Comparison of ENCODE assay signal across 19 cellular contexts in the genomic region with DNA sequence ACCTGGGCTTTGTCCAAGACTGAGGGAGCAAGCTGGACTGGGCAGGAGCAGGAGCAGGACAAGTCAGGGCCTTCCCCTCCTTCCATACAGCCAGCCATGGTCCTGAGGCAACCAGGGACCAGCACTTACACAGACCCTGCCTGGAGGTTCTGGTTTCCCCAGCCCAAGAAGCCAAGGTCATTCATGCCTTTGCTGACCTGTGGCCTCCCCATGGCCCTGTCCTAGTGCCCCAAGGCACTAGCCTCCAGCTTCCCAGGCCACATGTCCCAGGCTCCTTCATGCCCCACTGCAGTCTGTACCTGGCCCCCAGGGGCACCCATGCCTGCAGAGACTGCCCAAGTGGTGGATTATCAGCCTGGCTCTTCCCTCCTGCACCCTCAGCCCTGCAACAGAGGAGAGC.
A peak's percentile ranks its signal among the peaks of the same experiment; 100 is the strongest.
DNase-seq lines count a peak whose midpoint lies in the region; ATAC-seq, FAIRE-seq and TF ChIP-seq lines count a peak whose summit lies in the region.
"Had no signal": no experiment of that assay in that cellular context is flagged by ENCODE, and none has a peak within 500 bp of the region (broad histone marks: within the 10 kb centered on the region; RNA-seq: fewer than 3 reads in every experiment).

No MANE protein-coding gene starts in this region.

- H3K79me2 ChIP-seq in H1 (ENCODE audit: control insufficient read depth in 1 of 2, insufficient read depth in 2 of 2, low read length in 2 of 2) = no peaks in the 10 kb centered on the region

- H2AK5ac ChIP-seq in H1 (ENCODE audit: low read depth, low read length) (no peak overlapping the region), neuronal stem cell (ENCODE audit: low read depth, low read length) (peak overlapping the region; percentile 36)

- peaks cover 0 to 22% (median 10%) of the 10 kb centered on the region in 4 donors for H3K4me1 Mint-ChIP-seq in CD4-positive, CD25-positive, alpha-beta regulatory T cell

- H4K20me1 ChIP-seq in H1 (replicated peaks in 1 of 2; ENCODE audit: control insufficient read depth in 1 of 2, insufficient read depth in 2 of 2, low read length in 2 of 2) = no peaks in the 10 kb centered on the region

- H2BK120ac ChIP-seq in H1 (replicated peaks; ENCODE audit: low read depth, low read length) = no peak overlapping the region
- no peak overlapping the region for H2BK120ac ChIP-seq in neuronal stem cell (ENCODE audit: low read depth, low read length)

- CTCF ChIA-PET in H1 (lab: Charles Lee; ENCODE audit: partially characterized antibody) = interaction anchor here (0.6 kb wide), 1 partner anchor 180 kb away, joined by 4 read pairs; no protein-coding TSS in a partner anchor

- H3K23ac ChIP-seq in H1 (ENCODE audit: insufficient read length) (no peak overlapping the region), neuronal stem cell (ENCODE audit: low read depth, low read length, poor library complexity) (peak overlapping the region; percentile 17)

- POLR2A ChIA-PET in H1 (lab: Charles Lee; ENCODE audit: partially characterized antibody) = no interaction called here

- no peak overlapping the region for H3K56ac ChIP-seq in H1 (replicated peaks; ENCODE audit: insufficient read length, low read depth, low read length)

- peak overlapping the region in 2 of 3 donors; percentile 1 to 28 for H3K27ac Mint-ChIP-seq in CD4-positive, CD25-positive, alpha-beta regulatory T cell

- no peak for TF ChIP-seq EP300 in H1 (IDR thresholded peaks at IDR 0.05; ENCODE audit: borderline replicate concordance in 1 of 2, low read depth in 2 of 2, low read length in 2 of 2)

- H3K9ac ChIP-seq in H1 (replicated peaks in 1 of 4; ENCODE audit: extremely low read depth in 1 of 4, low read depth in 3 of 4, low read length in 3 of 4) (no peak overlapping the region), neuronal stem cell (ENCODE audit: low read depth, low read length, poor library complexity) (no peak overlapping the region)
- H3K9ac ChIP-seq: GM23248 had no signal

- H3K79me1 ChIP-seq in H1 (ENCODE audit: low read depth, low read length) = no peaks in the 10 kb centered on the region
- no peaks in the 10 kb centered on the region for H3K79me1 ChIP-seq in neuronal stem cell (ENCODE audit: low read depth, low read length)

- no peak overlapping the region for H3K27ac ChIP-seq in CD4-positive, CD25-positive, alpha-beta regulatory T cell (ENCODE audit: insufficient read depth, low read length, poor library complexity, severe bottlenecking)
- H3K27ac ChIP-seq in H1 (ENCODE audit: low read depth, low read length) = no peak overlapping the region
- no peak overlapping the region for H3K27ac ChIP-seq in neuronal stem cell (replicated peaks; ENCODE audit: low read length)
- no peak overlapping the region for H3K27ac ChIP-seq in effector memory CD4-positive, alpha-beta T cell (ENCODE audit: insufficient read depth, low read length, poor library complexity, severe bottlenecking)
- H3K27ac ChIP-seq: 22Rv1, GM23248, PC-9 had no signal

- no peaks in the 10 kb centered on the region for H3K4me1 ChIP-seq in CD4-positive, CD25-positive, alpha-beta regulatory T cell (ENCODE audit: control insufficient read depth, insufficient read depth, low read length, poor library complexity, severe bottlenecking)
- H3K4me1 ChIP-seq in H1 (replicated peaks in 1 of 4; ENCODE audit: control insufficient read depth in 3 of 4, insufficient read depth in 4 of 4, low read length in 3 of 4) = no peaks in the 10 kb centered on the region
- no peaks in the 10 kb centered on the region for H3K4me1 ChIP-seq in neuronal stem cell (ENCODE audit: control insufficient read depth in 2 of 2, insufficient read depth in 1 of 2, low read depth in 1 of 2, low read length in 2 of 2)
- no peaks in the 10 kb centered on the region for H3K4me1 ChIP-seq in effector memory CD4-positive, alpha-beta T cell (ENCODE audit: control insufficient read depth, insufficient read depth, low read length, poor library complexity, severe bottlenecking)
- H3K4me1 ChIP-seq: BE2C had no signal

- no peak overlapping the region for H3K4ac ChIP-seq in H1 (replicated peaks; ENCODE audit: insufficient read length, low read depth, low read length)
- H3K4ac ChIP-seq in neuronal stem cell (ENCODE audit: low read length) = no peak overlapping the region

- H3K27me3 Mint-ChIP-seq in CD4-positive, CD25-positive, alpha-beta regulatory T cell = peaks cover 22% of the 10 kb centered on the region

- no peak for FAIRE-seq in H1 (lab: Jason Lieb, UNC)
- FAIRE-seq: D721Med, K562 had no signal

- H3K4me2 ChIP-seq in H1 (ENCODE audit: insufficient read depth in 1 of 2, low read depth in 2 of 2, low read length in 2 of 2) = no peak overlapping the region
- H3K4me2 ChIP-seq in neuronal stem cell (ENCODE audit: insufficient read depth, low read length, poor library complexity, severe bottlenecking) = no peak overlapping the region
- H3K4me2 ChIP-seq: PC-9 had no signal

- no peak overlapping the region for H3K4me3 Mint-ChIP-seq in CD4-positive, CD25-positive, alpha-beta regulatory T cell
- H3K4me3 Mint-ChIP-seq: CD8-positive, alpha-beta memory T cell had no signal

- no peak overlapping the region for H3K4me3 ChIP-seq in CD4-positive, CD25-positive, alpha-beta regulatory T cell (ENCODE audit: low read depth, low read length)
- H3K4me3 ChIP-seq in H1 (ENCODE audit: extremely low read depth in 1 of 4, insufficient read depth in 2 of 4, low read depth in 3 of 4, low read length in 4 of 4) (no peak overlapping the region), neuronal stem cell (ENCODE audit: low read length in 2 of 2) (no peak overlapping the region)
- no peak overlapping the region for H3K4me3 ChIP-seq in effector memory CD4-positive, alpha-beta T cell (ENCODE audit: insufficient read depth, low read depth, low read length, poor library complexity, severe bottlenecking)
- H3K4me3 ChIP-seq: GM23248, K562, PC-9 had no signal

- no peak overlapping the region for H4K5ac ChIP-seq in H1 (ENCODE audit: insufficient read length, low read depth, low read length)

- ATAC-seq in CD4-positive, CD25-positive, alpha-beta regulatory T cell (ENCODE audit: low read depth in 2 of 2) = no peak
- ATAC-seq: HCT116, K562 had no signal

- no peaks in the 10 kb centered on the region for H3K9me3 ChIP-seq in CD4-positive, CD25-positive, alpha-beta regulatory T cell (ENCODE audit: control insufficient read depth in 2 of 2, low read length in 2 of 2)
- H3K9me3 ChIP-seq in H1 (ENCODE audit: insufficient read depth in 2 of 2, low read depth in 1 of 2, low read length in 1 of 2) = no peaks in the 10 kb centered on the region
- H3K9me3 ChIP-seq in neuronal stem cell (replicated peaks in 1 of 2; ENCODE audit: control insufficient read depth in 2 of 2, insufficient read depth in 1 of 2, low read depth in 1 of 2, low read length in 2 of 2) = peaks cover 0 to 8% of the 10 kb centered on the region in 2 donors
- no peaks in the 10 kb centered on the region for H3K9me3 ChIP-seq in effector memory CD4-positive, alpha-beta T cell (ENCODE audit: control insufficient read depth, low read length)
- H3K9me3 ChIP-seq: BE2C had no signal

- peaks cover 0 to 3% (median 0%) of the 10 kb centered on the region in 7 donors for H3K9me3 Mint-ChIP-seq in CD4-positive, CD25-positive, alpha-beta regulatory T cell

- H2BK15ac ChIP-seq in H1 (ENCODE audit: low read length) (no peak overlapping the region), neuronal stem cell (ENCODE audit: low read length) (peak overlapping the region; percentile 27)

- no peaks in the 10 kb centered on the region for H3K23me2 ChIP-seq in H1 (ENCODE audit: low read depth, low read length)

- no peaks in the 10 kb centered on the region for H3K36me3 ChIP-seq in CD4-positive, CD25-positive, alpha-beta regulatory T cell (ENCODE audit: control insufficient read depth, insufficient read depth, low read length)
- H3K36me3 ChIP-seq in H1 (ENCODE audit: control insufficient read depth in 2 of 4, insufficient read depth in 4 of 4, low read length in 3 of 4) (no peaks in the 10 kb centered on the region), neuronal stem cell (replicated peaks in 1 of 2; ENCODE audit: control insufficient read depth in 2 of 2, insufficient read depth in 2 of 2, low read length in 2 of 2) (no peaks in the 10 kb centered on the region)
- no peaks in the 10 kb centered on the region for H3K36me3 ChIP-seq in effector memory CD4-positive, alpha-beta T cell (ENCODE audit: control insufficient read depth, insufficient read depth, low read length)
- H3K36me3 ChIP-seq: BE2C had no signal

- no peak overlapping the region for H2BK20ac ChIP-seq in H1 (ENCODE audit: low read length)

- no peak overlapping the region for H3K14ac ChIP-seq in H1 (ENCODE audit: insufficient read length)
- H3K14ac ChIP-seq in neuronal stem cell (ENCODE audit: low read length) = no peak overlapping the region

- DNase-seq in NCI-H82 (lab: John Stamatoyannopoulos, UW) (peak; percentile 43), NCI-H82 treated with DMSO at 0.1 percent for 48 hours (lab: John Stamatoyannopoulos, UW; ENCODE audit: unreplicated experiment) (no peak), H1 (ENCODE audit: low read depth in 1 of 2, low spot score in 2 of 2) (no peak), neuronal stem cell (ENCODE audit: low spot score) (no peak), EL (no peak), NCI-H2171 treated with DMSO at 0.1 percent for 48 hours (lab: John Stamatoyannopoulos, UW) (no peak)
- DNase-seq in CD4-positive, CD25-positive, alpha-beta regulatory T cell = no peak
- DNase-seq in effector memory CD4-positive, alpha-beta T cell = no peak
- DNase-seq: BE2C; CD8-positive, alpha-beta memory T cell; DMS79; GM23248; NCI-H187; NCI-H69; PC-9 had no signal

- H2BK12ac ChIP-seq in H1 (ENCODE audit: low read depth, low read length) (peak overlapping the region; percentile 39; the same call in 1 of the 2 replicates), neuronal stem cell (ENCODE audit: low read length) (no peak overlapping the region)

- H2AFZ ChIP-seq in H1 (ENCODE audit: low read length) = no peak overlapping the region
- no peak overlapping the region for H2AFZ ChIP-seq in neuronal stem cell (ENCODE audit: low read length)
- H2AFZ ChIP-seq: GM23248, PC-9 had no signal

- no peak for TF ChIP-seq RAD21 in H1 (IDR thresholded peaks at IDR 0.05 in 1 of 2, conservative IDR thresholded peaks at IDR 0.05 in 1 of 2; ENCODE audit: low read depth in 2 of 2, low read length in 2 of 2)

- H3K36me3 Mint-ChIP-seq in CD4-positive, CD25-positive, alpha-beta regulatory T cell = peaks cover 3% of the 10 kb centered on the region
- H3K36me3 Mint-ChIP-seq: CD8-positive, alpha-beta memory T cell had no signal

- no peaks in the 10 kb centered on the region for H3K27me3 ChIP-seq in CD4-positive, CD25-positive, alpha-beta regulatory T cell (ENCODE audit: control insufficient read depth, insufficient read depth, low read length)
- H3K27me3 ChIP-seq in H1 (replicated peaks in 1 of 4; ENCODE audit: control insufficient read depth in 3 of 4, extremely low read depth in 1 of 4, insufficient read depth in 3 of 4, low read length in 3 of 4) = no peaks in the 10 kb centered on the region; a peak in 2 of 7 replicates
- no peaks in the 10 kb centered on the region for H3K27me3 ChIP-seq in neuronal stem cell (ENCODE audit: control insufficient read depth in 3 of 3, insufficient read depth in 3 of 3, low read depth in 1 of 3, low read length in 3 of 3)
- H3K27me3 ChIP-seq in effector memory CD4-positive, alpha-beta T cell (replicated peaks; ENCODE audit: control insufficient read depth, insufficient read depth, low read length, poor library complexity, severe bottlenecking) = no peaks in the 10 kb centered on the region
- H3K27me3 ChIP-seq: BE2C had no signal

- H4K8ac ChIP-seq in H1 (ENCODE audit: extremely low read depth, insufficient read depth, low read length) = no peak overlapping the region
- H4K8ac ChIP-seq in neuronal stem cell (ENCODE audit: low read depth, low read length) = no peak overlapping the region

- no peak for TF ChIP-seq POLR2A in H1 (IDR thresholded peaks at IDR 0.05; ENCODE audit: control extremely low read depth in 1 of 2, low read depth in 2 of 2, low read length in 2 of 2)

- H4K91ac ChIP-seq in H1 (replicated peaks; ENCODE audit: insufficient read length, low read length) (no peak overlapping the region), neuronal stem cell (ENCODE audit: low read depth, low read length, poor library complexity) (no peak overlapping the region)

- no peak overlapping the region for H2BK5ac ChIP-seq in H1 (ENCODE audit: low read depth, low read length)
- H2BK5ac ChIP-seq in neuronal stem cell (ENCODE audit: low read length) = no peak overlapping the region

- TF ChIP-seq CTCF in H1 (IDR thresholded peaks at IDR 0.05; ENCODE audit: control extremely low read depth in 1 of 3, insufficient read depth in 1 of 3, low read depth in 1 of 3, low read length in 3 of 3) = no peak

- H3K18ac ChIP-seq in H1 (ENCODE audit: extremely low read depth, low read length) (no peak overlapping the region), neuronal stem cell (ENCODE audit: low read length) (peak overlapping the region; percentile 88)
